In the genomic region with DNA sequence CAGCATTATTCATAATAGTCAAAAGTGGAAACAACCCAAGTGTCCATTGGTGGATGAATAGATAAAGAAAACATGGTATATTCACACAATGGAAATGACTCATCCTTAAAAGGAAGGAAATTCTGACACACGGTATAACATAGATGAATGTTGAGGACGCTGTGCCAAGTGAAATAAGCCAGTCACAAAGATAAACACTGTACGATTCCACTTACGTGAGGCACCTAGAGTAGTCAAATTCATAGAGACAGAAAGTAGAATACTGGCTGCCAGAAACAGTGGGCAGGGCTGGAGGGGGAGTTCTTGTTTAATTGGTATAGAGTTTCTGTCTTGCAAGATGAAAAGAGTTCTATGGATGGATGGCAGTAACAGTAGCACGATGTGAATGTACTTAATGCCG, we compare ENCODE assay signal across 9 cellular contexts. TPM values are rescaled to one million over a fixed set of nuclear protein-coding genes. Genes with fewer than 3 reads are reported as not detected.
DNase-seq lines count a peak whose midpoint lies in the region; ATAC-seq and TF ChIP-seq lines count a peak whose summit lies in the region.
"Had no signal": no experiment of that assay in that cellular context is flagged by ENCODE, and none has a peak within 500 bp of the region (broad histone marks: within the 10 kb centered on the region; RNA-seq: fewer than 3 reads in every experiment).

No MANE protein-coding gene starts in this region.

- no peaks in the 10 kb centered on the region for H3K36me3 Mint-ChIP-seq in activated T-cell treated with anti-CD3 and anti-CD28 coated beads, Interleukin-2, amount 50 U/mL, for 4 hours (ENCODE audit: insufficient read depth)

- H3K36me3 ChIP-seq in BLaER1 treated with 17β-estradiol and CSF1 and Interleukin-3, amounts not matched to agents 10 nM and 100 nM, result no peaks in the 10 kb centered on the region
- H3K36me3 ChIP-seq in tibial nerve, result no peaks in the 10 kb centered on the region

- H3K4me3 Mint-ChIP-seq in activated T-cell treated with anti-CD3 and anti-CD28 coated beads, Interleukin-2, amount 50 U/mL, for 4 hours, result no peak overlapping the region
- H3K4me3 Mint-ChIP-seq: nephron had no signal

- H3K27me3 Mint-ChIP-seq in activated T-cell treated with anti-CD3 and anti-CD28 coated beads, Interleukin-2, amount 50 U/mL, for 4 hours (ENCODE audit: low read depth), result no peaks in the 10 kb centered on the region

- no peaks in the 10 kb centered on the region for H4K20me1 ChIP-seq in BLaER1 treated with 17β-estradiol and CSF1 and Interleukin-3, amounts not matched to agents 10 nM and 100 nM

- no peak for DNase-seq in activated T-cell treated with anti-CD3 and anti-CD28 coated beads, Interleukin-2, amount 50 U/mL, for 4 hours
- DNase-seq in iris pigment epithelial cell (ENCODE audit: low read depth) (peak; percentile 92), tibial nerve (ENCODE audit: low spot score in 2 of 2) (no peak), HuH-7.5 (ENCODE audit: low spot score) (no peak)

- no peak overlapping the region for H3K4me3 ChIP-seq in BLaER1 treated with 17β-estradiol and CSF1 and Interleukin-3, amounts not matched to agents 10 nM and 100 nM
- H3K4me3 ChIP-seq in tibial nerve, result no peak overlapping the region

- no peak for TF ChIP-seq POLR2A in tibial nerve (IDR thresholded peaks at IDR 0.05)

- peaks cover 9% of the 10 kb centered on the region for H3K4me1 Mint-ChIP-seq in activated T-cell treated with anti-CD3 and anti-CD28 coated beads, Interleukin-2, amount 50 U/mL, for 4 hours (ENCODE audit: low read depth)
- H3K4me1 Mint-ChIP-seq: nephron had no signal

- H3K9me3 ChIP-seq in BLaER1 treated with 17β-estradiol and CSF1 and Interleukin-3, amounts not matched to agents 10 nM and 100 nM (replicated peaks in 1 of 11), result peaks cover 0 to 8% (median 0%) of the 10 kb centered on the region in 11 experiments; a peak in 3 of 22 replicates
- no peaks in the 10 kb centered on the region for H3K9me3 ChIP-seq in tibial nerve

- H3K4me1 ChIP-seq in BLaER1 treated with 17β-estradiol and CSF1 and Interleukin-3, amounts not matched to agents 10 nM and 100 nM, result peaks cover 23 to 40% (median 31%) of the 10 kb centered on the region in 10 experiments
- no peaks in the 10 kb centered on the region for H3K4me1 ChIP-seq in tibial nerve

- no peaks in the 10 kb centered on the region for H3K9me3 Mint-ChIP-seq in activated T-cell treated with anti-CD3 and anti-CD28 coated beads, Interleukin-2, amount 50 U/mL, for 4 hours
- H3K9me3 Mint-ChIP-seq: nephron had no signal

- no peaks in the 10 kb centered on the region for H3K27me3 ChIP-seq in BLaER1 treated with 17β-estradiol and CSF1 and Interleukin-3, amounts not matched to agents 10 nM and 100 nM
- no peaks in the 10 kb centered on the region for H3K27me3 ChIP-seq in tibial nerve

- no peak for TF ChIP-seq EP300 in tibial nerve (IDR thresholded peaks at IDR 0.05)

- no peak for TF ChIP-seq CTCF in tibial nerve (IDR thresholded peaks at IDR 0.05)

- H3K9ac ChIP-seq in BLaER1 treated with 17β-estradiol and CSF1 and Interleukin-3, amounts not matched to agents 10 nM and 100 nM, result no peak overlapping the region

- peak overlapping the region in 8 of 11 experiments; percentile 7 to 61 (median 34); a peak in 13 of 22 replicates for H3K4me2 ChIP-seq in BLaER1 treated with 17β-estradiol and CSF1 and Interleukin-3, amounts not matched to agents 10 nM and 100 nM

- H3K27ac ChIP-seq in BLaER1 treated with 17β-estradiol and CSF1 and Interleukin-3, amounts not matched to agents 10 nM and 100 nM, result 0 out of 22 replicates have a peak overlapping the region, but pooled peaks of 1 of the 11 experiments have one; percentile 6
- H3K27ac ChIP-seq in tibial nerve, result no peak overlapping the region

- WGBS in tibial nerve, 2 donors, result 51 to 54% methylated on average over 6 of the region's 6 CpGs

- peak; percentile 67 for ATAC-seq in HG02610 (IDR thresholded peaks at IDR 0.05; ENCODE audit: unreplicated experiment)
- peak; percentile 94 to 95 for ATAC-seq in activated T-cell treated with anti-CD3 and anti-CD28 coated beads, Interleukin-2, amount 50 U/mL, for 4 hours
- no peak for ATAC-seq in HG02571 (IDR thresholded peaks at IDR 0.05; ENCODE audit: unreplicated experiment)
- ATAC-seq in HG03442 (IDR thresholded peaks at IDR 0.05; ENCODE audit: unreplicated experiment), result no peak

RNA-seq across cellular contexts. Expression of a gene that starts 26.6 kb away (rescaled TPM):
- total RNA-seq in activated T-cell treated with anti-CD3 and anti-CD28 coated beads, Interleukin-2, amount 50 U/mL, for 4 hours, result 10 to 100 TPM; 14.4 to 15.4 (median 14.6) TPM
- total RNA-seq in tibial nerve, result 10 to 100 TPM; 42.3 to 59.7 (median 45.6) TPM

Comparison
In these comparisons a context has a peak if more than half of its experiments do, and no peak if none do; other contexts are left out.
1. ATAC-seq: peak in HG02610 (single experiment) and activated T-cell treated with anti-CD3 and anti-CD28 coated beads, Interleukin-2, amount 50 U/mL, for 4 hours (2 of 2); none in HG02571 (single experiment) and HG03442 (single experiment).